ENCODE assay signal across 19 cellular contexts in genomic region chr16:30965436-30965835, GRCh38. TPM values are rescaled to one million over a fixed set of nuclear protein-coding genes. Genes with fewer than 3 reads are reported as not detected.
DNase-seq lines count a peak whose midpoint lies in the region; ATAC-seq and TF ChIP-seq lines count a peak whose summit lies in the region.
"Had no signal": no experiment of that assay in that cellular context is flagged by ENCODE, and none has a peak within 500 bp of the region (broad histone marks: within the 10 kb centered on the region; RNA-seq: fewer than 3 reads in every experiment).

No MANE protein-coding gene starts in this region.

- H3K79me2 ChIP-seq in smooth muscle cell (ENCODE audit: low read depth), result no peaks in the 10 kb centered on the region

- peak; percentile 31 for ATAC-seq in stimulated activated naive CD8-positive, alpha-beta T cell treated with anti-CD3 and anti-CD28 coated beads, Interleukin-15, amount 100 ng/mL, for 72 hours
- ATAC-seq in stimulated activated naive CD8-positive, alpha-beta T cell treated with anti-CD3 and anti-CD28 coated beads, Interleukin-15, Interleukin-2, amounts not matched to agents 100 U/mL and 50 U/mL, for 24 hours, result no peak
- peak; percentile 25; the same call in 1 of the 3 replicates for ATAC-seq in RWPE2 (ENCODE audit: low read depth)
- no peak for ATAC-seq in GM21381 (IDR thresholded peaks at IDR 0.05; ENCODE audit: unreplicated experiment)
- no peak for ATAC-seq in HG03196 (IDR thresholded peaks at IDR 0.05; ENCODE audit: unreplicated experiment)

- H3K4me2 ChIP-seq in smooth muscle cell, result no peak overlapping the region

- H3K27me3 ChIP-seq in RWPE2 (ENCODE audit: insufficient read depth, poor library complexity, severe bottlenecking) (no peaks in the 10 kb centered on the region), smooth muscle cell (ENCODE audit: low read depth) (no peaks in the 10 kb centered on the region)

- H3F3A ChIP-seq in smooth muscle cell (ENCODE audit: low read depth), result no peaks in the 10 kb centered on the region

- H3K27ac Mint-ChIP-seq in stimulated activated naive CD8-positive, alpha-beta T cell treated with anti-CD3 and anti-CD28 coated beads, Interleukin-15, amount 100 ng/mL, for 72 hours, result no peak overlapping the region
- H3K27ac Mint-ChIP-seq: B cell; CD4-positive, alpha-beta T cell had no signal

- peaks cover 7% of the 10 kb centered on the region for H3K4me1 Mint-ChIP-seq in stimulated activated naive CD8-positive, alpha-beta T cell treated with anti-CD3 and anti-CD28 coated beads, Interleukin-15, amount 100 ng/mL, for 72 hours

- H3K9me3 ChIP-seq in RWPE2 (ENCODE audit: severe bottlenecking) (no peaks in the 10 kb centered on the region), smooth muscle cell (replicated peaks; ENCODE audit: low read depth) (no peaks in the 10 kb centered on the region)
- H3K9me3 ChIP-seq: HAP-1 had no signal

- no peak overlapping the region for H3K27ac ChIP-seq in RWPE2 (ENCODE audit: poor library complexity, severe bottlenecking)
- no peak overlapping the region for H3K27ac ChIP-seq in smooth muscle cell (ENCODE audit: low read depth)
- H3K27ac ChIP-seq: HL-60 had no signal

- H3K36me3 ChIP-seq in RWPE2 (ENCODE audit: low read depth) (peaks cover 94% of the 10 kb centered on the region), smooth muscle cell (ENCODE audit: low read depth) (peaks cover under 1% of the 10 kb centered on the region)

- no peaks in the 10 kb centered on the region for H3K9me3 Mint-ChIP-seq in stimulated activated naive CD8-positive, alpha-beta T cell treated with anti-CD3 and anti-CD28 coated beads, Interleukin-15, amount 100 ng/mL, for 72 hours
- H3K9me3 Mint-ChIP-seq: CD4-positive, alpha-beta T cell had no signal

- no peaks in the 10 kb centered on the region for H4K20me1 ChIP-seq in smooth muscle cell (ENCODE audit: low read depth)

- no peak overlapping the region for H3K4me3 Mint-ChIP-seq in stimulated activated naive CD8-positive, alpha-beta T cell treated with anti-CD3 and anti-CD28 coated beads, Interleukin-15, amount 100 ng/mL, for 72 hours
- H3K4me3 Mint-ChIP-seq: B cell had no signal

- H3K4me3 ChIP-seq in RWPE2 (ENCODE audit: severe bottlenecking) (no peak overlapping the region), smooth muscle cell (no peak overlapping the region)
- H3K4me3 ChIP-seq: HAP-1 had no signal

- H3K9ac ChIP-seq in smooth muscle cell (ENCODE audit: low read depth), result no peak overlapping the region

- H3K27me3 Mint-ChIP-seq in stimulated activated naive CD8-positive, alpha-beta T cell treated with anti-CD3 and anti-CD28 coated beads, Interleukin-15, amount 100 ng/mL, for 72 hours, result no peaks in the 10 kb centered on the region
- H3K27me3 Mint-ChIP-seq: B cell; CD4-positive, alpha-beta T cell had no signal

- no peaks in the 10 kb centered on the region for H3K4me1 ChIP-seq in RWPE2 (ENCODE audit: insufficient read depth, poor library complexity, severe bottlenecking)
- H3K4me1 ChIP-seq in smooth muscle cell (ENCODE audit: low read depth), result no peaks in the 10 kb centered on the region
- H3K4me1 ChIP-seq: HAP-1 had no signal

- no peak overlapping the region for H2AFZ ChIP-seq in smooth muscle cell (ENCODE audit: low read depth)

- DNase-seq in stimulated activated naive CD8-positive, alpha-beta T cell treated with anti-CD3 and anti-CD28 coated beads, Interleukin-15, amount 100 ng/mL, for 72 hours, result no peak
- no peak for DNase-seq in stimulated activated naive CD8-positive, alpha-beta T cell treated with anti-CD3 and anti-CD28 coated beads, Interleukin-15, Interleukin-2, amounts not matched to agents 100 U/mL and 50 U/mL, for 24 hours
- DNase-seq in RWPE2 (ENCODE audit: low spot score) (no peak), iPS-NIHi11 (ENCODE audit: low spot score) (peak; percentile 20), smooth muscle cell (lab: John Stamatoyannopoulos, UW; ENCODE audit: unreplicated experiment) (no peak), COR-L47 (lab: John Stamatoyannopoulos, UW) (no peak)
- DNase-seq: 8988T; ACHN; C1 segment of cervical spinal cord; CD4-positive, alpha-beta T cell; DMS153; GF-D8; GOT3; KBM-7 had no signal

- 100% methylated on average over 1 of the region's 15 CpGs for WGBS in smooth muscle cell (ENCODE audit: low lambda C conversion rate)

- TF ChIP-seq CTCF in RWPE2 (IDR thresholded peaks at IDR 0.05; ENCODE audit: poor library complexity, severe bottlenecking), result no peak
- no peak for TF ChIP-seq CTCF in smooth muscle cell (IDR thresholded peaks at IDR 0.05; ENCODE audit: borderline replicate concordance, insufficient read depth, poor library complexity, severe bottlenecking)

RNA-seq across cellular contexts. Expression of gene SETD1A, which starts 7.9 kb away (rescaled TPM):
- total RNA-seq in smooth muscle cell, result 1.9 and 2.9 TPM in 2 replicates
- polyA plus RNA-seq in smooth muscle cell, result 1.2 and 3.3 TPM in 2 replicates

RNA-seq across cellular contexts. Expression of gene ORAI3, which starts 16.6 kb away (rescaled TPM):
- 33.7 and 34.9 TPM in 2 replicates for total RNA-seq in smooth muscle cell
- polyA plus RNA-seq in smooth muscle cell, result 39.4 and 44.0 TPM in 2 replicates

RNA-seq across cellular contexts. Expression of gene HSD3B7, which starts 19.6 kb away (rescaled TPM):
- total RNA-seq in smooth muscle cell, result 5.5 and 10.8 TPM in 2 replicates
- polyA plus RNA-seq in smooth muscle cell, result 15.1 and 15.5 TPM in 2 replicates

RNA-seq across cellular contexts. Expression of gene FBXL19, which starts 42.1 kb away (rescaled TPM):
- 4.5 and 8.5 TPM in 2 replicates for total RNA-seq in smooth muscle cell
- 1.3 and 1.6 TPM in 2 replicates for polyA plus RNA-seq in smooth muscle cell

RNA-seq across cellular contexts. Expression of gene STX1B, which starts 45.0 kb away (rescaled TPM):
- 0.72 and 1.4 TPM in 2 replicates for total RNA-seq in smooth muscle cell
- 1.0 and 2.1 TPM in 2 replicates for polyA plus RNA-seq in smooth muscle cell

Comparison
In these comparisons a context has a peak if more than half of its experiments do, and no peak if none do; other contexts are left out.
1. ATAC-seq: peak in stimulated activated naive CD8-positive, alpha-beta T cell treated with anti-CD3 and anti-CD28 coated beads, Interleukin-15, amount 100 ng/mL, for 72 hours (single experiment) and RWPE2 (single experiment); none in stimulated activated naive CD8-positive, alpha-beta T cell treated with anti-CD3 and anti-CD28 coated beads, Interleukin-15, Interleukin-2, amounts not matched to agents 100 U/mL and 50 U/mL, for 24 hours (single experiment), GM21381 (single experiment) and HG03196 (single experiment).